In genomic region chr5:150503977-150504620, GRCh38 we compare ENCODE assay signal across 11 cellular contexts. TPM values are rescaled to one million over a fixed set of nuclear protein-coding genes. Genes with fewer than 3 reads are reported as not detected.
A peak's percentile ranks its signal among the peaks of the same experiment; 100 is the strongest.
DNase-seq lines count a peak whose midpoint lies in the region; ATAC-seq and TF ChIP-seq lines count a peak whose summit lies in the region.
"Had no signal": no experiment of that assay in that cellular context is flagged by ENCODE, and none has a peak within 500 bp of the region (broad histone marks: within the 10 kb centered on the region; RNA-seq: fewer than 3 reads in every experiment).

No MANE protein-coding gene starts in this region.

- no CpG with 5 or more reads among the region's 9 CpGs for WGBS in trophoblast cell (ENCODE audit: extremely low coverage, insufficient coverage, insufficient read length)

- H3K27me3 ChIP-seq in trophoblast cell (ENCODE audit: insufficient read depth, low read length), result no peaks in the 10 kb centered on the region
- H3K27me3 ChIP-seq: Peyer's patch had no signal

- H4K12ac ChIP-seq in trophoblast cell (ENCODE audit: low read depth, low read length), result no peak overlapping the region

- no peak overlapping the region for H3K23ac ChIP-seq in trophoblast cell (ENCODE audit: low read length)

- DNase-seq in COR-L47 (lab: John Stamatoyannopoulos, UW) (peak; percentile 21), foreskin fibroblast (peak; percentile 26 to 63), trophoblast cell (no peak), SW 1271 (lab: John Stamatoyannopoulos, UW) (no peak)
- DNase-seq in activated T-cell treated with anti-CD3 and anti-CD28 coated beads, Interleukin-2, amount 50 U/mL, for 4 hours, result no peak
- DNase-seq in activated CD4-positive, alpha-beta T cell treated with anti-CD3 and anti-CD28 coated beads for 4 hours, result no peak
- no peak for DNase-seq in activated CD4-positive, CD25-positive, alpha-beta regulatory T cell (lab: John Stamatoyannopoulos, UW)
- DNase-seq: CD4-positive, CD25-positive, alpha-beta regulatory T cell had no signal

- ATAC-seq in SK-N-SH treated with all-trans-retinoic acid at 6 μM for 48 hours, result peak; percentile 46
- no peak for ATAC-seq in activated T-cell treated with anti-CD3 and anti-CD28 coated beads, Interleukin-2, amount 50 U/mL, for 4 hours

- H3K27me3 Mint-ChIP-seq in activated T-cell treated with anti-CD3 and anti-CD28 coated beads, Interleukin-2, amount 50 U/mL, for 4 hours (ENCODE audit: low read depth), result no peaks in the 10 kb centered on the region

- H3K79me2 ChIP-seq in trophoblast cell (ENCODE audit: control insufficient read depth, insufficient read depth, low read length, poor library complexity), result peaks cover 82% of the 10 kb centered on the region

- no peak overlapping the region for H2BK5ac ChIP-seq in trophoblast cell (ENCODE audit: low read depth, low read length, poor library complexity)

- no peaks in the 10 kb centered on the region for H3K9me3 Mint-ChIP-seq in activated T-cell treated with anti-CD3 and anti-CD28 coated beads, Interleukin-2, amount 50 U/mL, for 4 hours
- H3K9me3 Mint-ChIP-seq: CD4-positive, CD25-positive, alpha-beta regulatory T cell had no signal

- H3K4ac ChIP-seq in trophoblast cell (ENCODE audit: low read depth, low read length), result peak overlapping the region; percentile 95

- H4K8ac ChIP-seq in trophoblast cell (ENCODE audit: low read depth, low read length), result no peak overlapping the region

- H3K4me3 Mint-ChIP-seq in activated T-cell treated with anti-CD3 and anti-CD28 coated beads, Interleukin-2, amount 50 U/mL, for 4 hours, result no peak overlapping the region
- H3K4me3 Mint-ChIP-seq: CD4-positive, CD25-positive, alpha-beta regulatory T cell had no signal

- H3K9ac ChIP-seq in trophoblast cell (ENCODE audit: low read length), result no peak overlapping the region

- no peak overlapping the region for H3K4me3 ChIP-seq in foreskin fibroblast (ENCODE audit: low read depth in 1 of 2, low read length in 2 of 2)
- H3K4me3 ChIP-seq in trophoblast cell (ENCODE audit: low read depth, low read length), result no peak overlapping the region
- H3K4me3 ChIP-seq: Peyer's patch had no signal

- no peak overlapping the region for H3K4me2 ChIP-seq in trophoblast cell (ENCODE audit: low read length)

- peaks cover 27 to 49% of the 10 kb centered on the region in 2 experiments for H3K36me3 ChIP-seq in trophoblast cell (ENCODE audit: control insufficient read depth in 1 of 2, insufficient read depth in 2 of 2, low read length in 2 of 2)
- H3K36me3 ChIP-seq: Peyer's patch had no signal

- no peak overlapping the region for H2BK12ac ChIP-seq in trophoblast cell (ENCODE audit: low read length)

- no peaks in the 10 kb centered on the region for H3K36me3 Mint-ChIP-seq in activated T-cell treated with anti-CD3 and anti-CD28 coated beads, Interleukin-2, amount 50 U/mL, for 4 hours (ENCODE audit: insufficient read depth)
- H3K36me3 Mint-ChIP-seq: CD4-positive, CD25-positive, alpha-beta regulatory T cell had no signal

- no peaks in the 10 kb centered on the region for H3K9me3 ChIP-seq in trophoblast cell (ENCODE audit: insufficient read depth, low read depth, low read length)
- H3K9me3 ChIP-seq: Peyer's patch had no signal

- no peak overlapping the region for H2AFZ ChIP-seq in trophoblast cell (ENCODE audit: insufficient read depth, low read length, poor library complexity)

- H3K79me1 ChIP-seq in trophoblast cell (ENCODE audit: low read length), result peaks cover 11% of the 10 kb centered on the region

- H3K27ac ChIP-seq in trophoblast cell (ENCODE audit: low read depth, low read length), result no peak overlapping the region
- H3K27ac ChIP-seq: HL-60 had no signal

- H3K4me1 ChIP-seq in trophoblast cell (ENCODE audit: control insufficient read depth in 1 of 2, insufficient read depth in 2 of 2, low read length in 2 of 2), result peaks cover 57 to 74% of the 10 kb centered on the region in 2 experiments

- H3K14ac ChIP-seq in trophoblast cell (ENCODE audit: low read length), result no peak overlapping the region

- H2BK120ac ChIP-seq in trophoblast cell (ENCODE audit: insufficient read depth, low read length, poor library complexity), result no peak overlapping the region

- no peak overlapping the region for H2AK5ac ChIP-seq in trophoblast cell (ENCODE audit: low read length)

- no peak overlapping the region for H4K91ac ChIP-seq in trophoblast cell (ENCODE audit: low read depth, low read length)

- H3K4me1 Mint-ChIP-seq in activated T-cell treated with anti-CD3 and anti-CD28 coated beads, Interleukin-2, amount 50 U/mL, for 4 hours (ENCODE audit: low read depth), result no peaks in the 10 kb centered on the region
- H3K4me1 Mint-ChIP-seq: CD4-positive, CD25-positive, alpha-beta regulatory T cell had no signal

- no peak for TF ChIP-seq CTCF in foreskin fibroblast (IDR thresholded peaks at IDR 0.05; ENCODE audit: low read depth, low read length)

- peak overlapping the region; percentile 20 for H3K18ac ChIP-seq in trophoblast cell (ENCODE audit: low read length)

TF ChIP-seq in SK-N-SH treated with all-trans-retinoic acid at 6 μM for 48 hours, 23 proteins besides CTCF, POLR2A, EP300 and RAD21 (continues in another document):
- TF ChIP-seq ZNF70 (CRISPR knock-in tag; IDR thresholded peaks at IDR 0.05), result peak; percentile 89
- TF ChIP-seq RARB (CRISPR knock-in tag; IDR thresholded peaks at IDR 0.05), result no peak
- TF ChIP-seq POU6F1 (CRISPR knock-in tag; IDR thresholded peaks at IDR 0.05; ENCODE audit: borderline replicate concordance, low read depth), result no peak
- TF ChIP-seq ZNF565 (CRISPR knock-in tag; conservative IDR thresholded peaks at IDR 0.05; ENCODE audit: low read depth), result no peak
- TF ChIP-seq PPARA (CRISPR knock-in tag; IDR thresholded peaks at IDR 0.05; ENCODE audit: borderline replicate concordance), result no peak
- no peak for TF ChIP-seq ESRRG (CRISPR knock-in tag; IDR thresholded peaks at IDR 0.05)
- TF ChIP-seq SNAI2 (CRISPR knock-in tag; IDR thresholded peaks at IDR 0.05), result no peak
- no peak for TF ChIP-seq ISL1 (CRISPR knock-in tag; IDR thresholded peaks at IDR 0.05)
- TF ChIP-seq, protein P1, sequence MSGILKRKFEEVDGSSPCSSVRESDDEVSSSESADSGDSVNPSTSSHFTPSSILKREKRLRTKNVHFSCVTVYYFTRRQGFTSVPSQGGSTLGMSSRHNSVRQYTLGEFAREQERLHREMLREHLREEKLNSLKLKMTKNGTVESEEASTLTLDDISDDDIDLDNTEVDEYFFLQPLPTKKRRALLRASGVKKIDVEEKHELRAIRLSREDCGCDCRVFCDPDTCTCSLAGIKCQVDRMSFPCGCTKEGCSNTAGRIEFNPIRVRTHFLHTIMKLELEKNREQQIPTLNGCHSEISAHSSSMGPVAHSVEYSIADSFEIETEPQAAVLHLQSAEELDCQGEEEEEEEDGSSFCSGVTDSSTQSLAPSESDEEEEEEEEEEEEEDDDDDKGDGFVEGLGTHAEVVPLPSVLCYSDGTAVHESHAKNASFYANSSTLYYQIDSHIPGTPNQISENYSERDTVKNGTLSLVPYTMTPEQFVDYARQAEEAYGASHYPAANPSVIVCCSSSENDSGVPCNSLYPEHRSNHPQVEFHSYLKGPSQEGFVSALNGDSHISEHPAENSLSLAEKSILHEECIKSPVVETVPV (CRISPR knock-in tag; IDR thresholded peaks at IDR 0.05), result 0 out of 2 replicates have a peak, but pooled peaks have one; percentile 27
- TF ChIP-seq BACH2 (CRISPR knock-in tag; IDR thresholded peaks at IDR 0.05; ENCODE audit: borderline replicate concordance), result no peak
- TF ChIP-seq, protein P2, sequence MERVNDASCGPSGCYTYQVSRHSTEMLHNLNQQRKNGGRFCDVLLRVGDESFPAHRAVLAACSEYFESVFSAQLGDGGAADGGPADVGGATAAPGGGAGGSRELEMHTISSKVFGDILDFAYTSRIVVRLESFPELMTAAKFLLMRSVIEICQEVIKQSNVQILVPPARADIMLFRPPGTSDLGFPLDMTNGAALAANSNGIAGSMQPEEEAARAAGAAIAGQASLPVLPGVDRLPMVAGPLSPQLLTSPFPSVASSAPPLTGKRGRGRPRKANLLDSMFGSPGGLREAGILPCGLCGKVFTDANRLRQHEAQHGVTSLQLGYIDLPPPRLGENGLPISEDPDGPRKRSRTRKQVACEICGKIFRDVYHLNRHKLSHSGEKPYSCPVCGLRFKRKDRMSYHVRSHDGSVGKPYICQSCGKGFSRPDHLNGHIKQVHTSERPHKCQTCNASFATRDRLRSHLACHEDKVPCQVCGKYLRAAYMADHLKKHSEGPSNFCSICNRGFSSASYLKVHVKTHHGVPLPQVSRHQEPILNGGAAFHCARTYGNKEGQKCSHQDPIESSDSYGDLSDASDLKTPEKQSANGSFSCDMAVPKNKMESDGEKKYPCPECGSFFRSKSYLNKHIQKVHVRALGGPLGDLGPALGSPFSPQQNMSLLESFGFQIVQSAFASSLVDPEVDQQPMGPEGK (CRISPR knock-in tag; IDR thresholded peaks at IDR 0.05; ENCODE audit: borderline replicate concordance), result no peak
- no peak for TF ChIP-seq TOX (CRISPR knock-in tag; IDR thresholded peaks at IDR 0.05; ENCODE audit: borderline replicate concordance)
- no peak for TF ChIP-seq CSDC2 (CRISPR knock-in tag; IDR thresholded peaks at IDR 0.05)
- no peak for TF ChIP-seq GLIS3 (CRISPR knock-in tag; IDR thresholded peaks at IDR 0.05)
- TF ChIP-seq ZFP3 (CRISPR knock-in tag; IDR thresholded peaks at IDR 0.05), result 0 out of 2 replicates have a peak, but pooled peaks have one; percentile 37

RNA-seq across cellular contexts. Expression of gene NDST1, which starts 3.8 kb away (rescaled TPM):
- 98.1 and 98.9 TPM in 2 replicates for polyA plus RNA-seq in trophoblast cell (2013)
- total RNA-seq in activated T-cell treated with anti-CD3 and anti-CD28 coated beads, Interleukin-2, amount 50 U/mL, for 4 hours, result 1 to 10 TPM; 5.0 to 8.0 (median 5.6) TPM
- polyA plus RNA-seq: CD4-positive, CD25-positive, alpha-beta regulatory T cell had no signal

RNA-seq across cellular contexts. Expression of gene RPS14, which starts 54.6 kb away (rescaled TPM):
- 2,982 and 3,060 TPM in 2 replicates for polyA plus RNA-seq in trophoblast cell (2013)
- total RNA-seq in activated T-cell treated with anti-CD3 and anti-CD28 coated beads, Interleukin-2, amount 50 U/mL, for 4 hours, result 1,000 to 10,000 TPM; 2,955 to 3,473 (median 3,075) TPM

Comparison
In these comparisons a context has a peak if more than half of its experiments do, and no peak if none do; other contexts are left out.
1. DNase-seq: peak in COR-L47 (single experiment) and foreskin fibroblast (2 of 2); none in trophoblast cell (0 of 2), SW 1271 (0 of 2), activated T-cell treated with anti-CD3 and anti-CD28 coated beads, Interleukin-2, amount 50 U/mL, for 4 hours (single experiment), activated CD4-positive, alpha-beta T cell treated with anti-CD3 and anti-CD28 coated beads for 4 hours (0 of 2) and activated CD4-positive, CD25-positive, alpha-beta regulatory T cell (0 of 4).